ENCODE assay signal across 2 cellular contexts in the genomic region with DNA sequence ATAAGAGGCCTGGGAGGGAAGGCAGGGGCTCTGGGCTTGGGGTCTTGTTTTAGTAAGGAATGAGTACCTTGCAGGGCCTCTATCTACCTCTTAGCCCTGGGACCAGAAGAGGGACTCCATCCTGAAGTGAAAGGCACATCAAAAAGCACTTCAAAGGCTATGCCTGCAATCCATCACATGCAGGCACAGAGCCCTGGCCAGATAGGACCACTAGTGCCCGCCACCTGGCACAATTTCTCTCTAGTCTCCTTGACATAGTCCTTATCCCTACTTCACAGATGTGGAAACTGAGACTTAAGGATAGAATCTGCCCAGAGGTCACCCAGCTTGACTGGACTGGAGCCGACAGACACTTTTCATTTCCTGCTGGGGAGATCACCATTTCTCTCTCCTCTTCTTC.
TF ChIP-seq lines count a peak whose summit lies in the region.

No MANE protein-coding gene starts in this region.

TF ChIP-seq in SK-N-SH, 30 proteins besides CTCF, POLR2A, EP300 and RAD21:
- TF ChIP-seq SIN3A (IDR thresholded peaks at IDR 0.05; ENCODE audit: borderline replicate concordance, low read depth, low read length): no peak
- TF ChIP-seq SMC3 (IDR thresholded peaks at IDR 0.05; ENCODE audit: low read depth, low read length): no peak
- TF ChIP-seq FOXM1 (IDR thresholded peaks at IDR 0.05; ENCODE audit: low read depth): no peak
- no peak for TF ChIP-seq GATA2 (CRISPR knock-in tag; IDR thresholded peaks at IDR 0.05)
- TF ChIP-seq POLR2AphosphoS5 (IDR thresholded peaks at IDR 0.05; ENCODE audit: low read depth, low read length): no peak
- no peak for TF ChIP-seq CHD2 (IDR thresholded peaks at IDR 0.05; ENCODE audit: low read length, partially characterized antibody)
- no peak for TF ChIP-seq FOXJ3 (CRISPR knock-in tag; IDR thresholded peaks at IDR 0.05)
- TF ChIP-seq NRF1 (IDR thresholded peaks at IDR 0.05; ENCODE audit: low read depth, low read length): no peak
- TF ChIP-seq, protein P1, sequence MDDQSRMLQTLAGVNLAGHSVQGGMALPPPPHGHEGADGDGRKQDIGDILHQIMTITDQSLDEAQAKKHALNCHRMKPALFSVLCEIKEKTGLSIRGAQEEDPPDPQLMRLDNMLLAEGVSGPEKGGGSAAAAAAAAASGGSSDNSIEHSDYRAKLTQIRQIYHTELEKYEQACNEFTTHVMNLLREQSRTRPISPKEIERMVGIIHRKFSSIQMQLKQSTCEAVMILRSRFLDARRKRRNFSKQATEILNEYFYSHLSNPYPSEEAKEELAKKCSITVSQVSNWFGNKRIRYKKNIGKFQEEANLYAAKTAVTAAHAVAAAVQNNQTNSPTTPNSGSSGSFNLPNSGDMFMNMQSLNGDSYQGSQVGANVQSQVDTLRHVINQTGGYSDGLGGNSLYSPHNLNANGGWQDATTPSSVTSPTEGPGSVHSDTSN (IDR thresholded peaks at IDR 0.05): no peak
- no peak for TF ChIP-seq MXI1 (IDR thresholded peaks at IDR 0.05; ENCODE audit: low read depth, low read length)
- TF ChIP-seq, protein P2, sequence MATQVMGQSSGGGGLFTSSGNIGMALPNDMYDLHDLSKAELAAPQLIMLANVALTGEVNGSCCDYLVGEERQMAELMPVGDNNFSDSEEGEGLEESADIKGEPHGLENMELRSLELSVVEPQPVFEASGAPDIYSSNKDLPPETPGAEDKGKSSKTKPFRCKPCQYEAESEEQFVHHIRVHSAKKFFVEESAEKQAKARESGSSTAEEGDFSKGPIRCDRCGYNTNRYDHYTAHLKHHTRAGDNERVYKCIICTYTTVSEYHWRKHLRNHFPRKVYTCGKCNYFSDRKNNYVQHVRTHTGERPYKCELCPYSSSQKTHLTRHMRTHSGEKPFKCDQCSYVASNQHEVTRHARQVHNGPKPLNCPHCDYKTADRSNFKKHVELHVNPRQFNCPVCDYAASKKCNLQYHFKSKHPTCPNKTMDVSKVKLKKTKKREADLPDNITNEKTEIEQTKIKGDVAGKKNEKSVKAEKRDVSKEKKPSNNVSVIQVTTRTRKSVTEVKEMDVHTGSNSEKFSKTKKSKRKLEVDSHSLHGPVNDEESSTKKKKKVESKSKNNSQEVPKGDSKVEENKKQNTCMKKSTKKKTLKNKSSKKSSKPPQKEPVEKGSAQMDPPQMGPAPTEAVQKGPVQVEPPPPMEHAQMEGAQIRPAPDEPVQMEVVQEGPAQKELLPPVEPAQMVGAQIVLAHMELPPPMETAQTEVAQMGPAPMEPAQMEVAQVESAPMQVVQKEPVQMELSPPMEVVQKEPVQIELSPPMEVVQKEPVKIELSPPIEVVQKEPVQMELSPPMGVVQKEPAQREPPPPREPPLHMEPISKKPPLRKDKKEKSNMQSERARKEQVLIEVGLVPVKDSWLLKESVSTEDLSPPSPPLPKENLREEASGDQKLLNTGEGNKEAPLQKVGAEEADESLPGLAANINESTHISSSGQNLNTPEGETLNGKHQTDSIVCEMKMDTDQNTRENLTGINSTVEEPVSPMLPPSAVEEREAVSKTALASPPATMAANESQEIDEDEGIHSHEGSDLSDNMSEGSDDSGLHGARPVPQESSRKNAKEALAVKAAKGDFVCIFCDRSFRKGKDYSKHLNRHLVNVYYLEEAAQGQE (IDR thresholded peaks at IDR 0.05; ENCODE audit: low read depth, low read length): no peak
- TF ChIP-seq NFIC (IDR thresholded peaks at IDR 0.05; ENCODE audit: borderline replicate concordance): no peak
- no peak for TF ChIP-seq MEF2A (IDR thresholded peaks at IDR 0.05; ENCODE audit: borderline replicate concordance, low read depth)
- TF ChIP-seq JUND (IDR thresholded peaks at IDR 0.05): no peak
- TF ChIP-seq EZH2phosphoT487 (IDR thresholded peaks at IDR 0.05; ENCODE audit: borderline replicate concordance, low read depth): no peak
- TF ChIP-seq GABPA (IDR thresholded peaks at IDR 0.05; ENCODE audit: low read depth): no peak
- TF ChIP-seq, protein P3, sequence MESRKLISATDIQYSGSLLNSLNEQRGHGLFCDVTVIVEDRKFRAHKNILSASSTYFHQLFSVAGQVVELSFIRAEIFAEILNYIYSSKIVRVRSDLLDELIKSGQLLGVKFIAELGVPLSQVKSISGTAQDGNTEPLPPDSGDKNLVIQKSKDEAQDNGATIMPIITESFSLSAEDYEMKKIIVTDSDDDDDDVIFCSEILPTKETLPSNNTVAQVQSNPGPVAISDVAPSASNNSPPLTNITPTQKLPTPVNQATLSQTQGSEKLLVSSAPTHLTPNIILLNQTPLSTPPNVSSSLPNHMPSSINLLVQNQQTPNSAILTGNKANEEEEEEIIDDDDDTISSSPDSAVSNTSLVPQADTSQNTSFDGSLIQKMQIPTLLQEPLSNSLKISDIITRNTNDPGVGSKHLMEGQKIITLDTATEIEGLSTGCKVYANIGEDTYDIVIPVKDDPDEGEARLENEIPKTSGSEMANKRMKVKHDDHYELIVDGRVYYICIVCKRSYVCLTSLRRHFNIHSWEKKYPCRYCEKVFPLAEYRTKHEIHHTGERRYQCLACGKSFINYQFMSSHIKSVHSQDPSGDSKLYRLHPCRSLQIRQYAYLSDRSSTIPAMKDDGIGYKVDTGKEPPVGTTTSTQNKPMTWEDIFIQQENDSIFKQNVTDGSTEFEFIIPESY (IDR thresholded peaks at IDR 0.05; ENCODE audit: borderline replicate concordance, low read depth): no peak

TF ChIP-seq in SK-N-SH treated with all-trans-retinoic acid at 6 μM for 48 hours, 23 proteins besides CTCF, POLR2A, EP300 and RAD21:
- TF ChIP-seq, protein P4, sequence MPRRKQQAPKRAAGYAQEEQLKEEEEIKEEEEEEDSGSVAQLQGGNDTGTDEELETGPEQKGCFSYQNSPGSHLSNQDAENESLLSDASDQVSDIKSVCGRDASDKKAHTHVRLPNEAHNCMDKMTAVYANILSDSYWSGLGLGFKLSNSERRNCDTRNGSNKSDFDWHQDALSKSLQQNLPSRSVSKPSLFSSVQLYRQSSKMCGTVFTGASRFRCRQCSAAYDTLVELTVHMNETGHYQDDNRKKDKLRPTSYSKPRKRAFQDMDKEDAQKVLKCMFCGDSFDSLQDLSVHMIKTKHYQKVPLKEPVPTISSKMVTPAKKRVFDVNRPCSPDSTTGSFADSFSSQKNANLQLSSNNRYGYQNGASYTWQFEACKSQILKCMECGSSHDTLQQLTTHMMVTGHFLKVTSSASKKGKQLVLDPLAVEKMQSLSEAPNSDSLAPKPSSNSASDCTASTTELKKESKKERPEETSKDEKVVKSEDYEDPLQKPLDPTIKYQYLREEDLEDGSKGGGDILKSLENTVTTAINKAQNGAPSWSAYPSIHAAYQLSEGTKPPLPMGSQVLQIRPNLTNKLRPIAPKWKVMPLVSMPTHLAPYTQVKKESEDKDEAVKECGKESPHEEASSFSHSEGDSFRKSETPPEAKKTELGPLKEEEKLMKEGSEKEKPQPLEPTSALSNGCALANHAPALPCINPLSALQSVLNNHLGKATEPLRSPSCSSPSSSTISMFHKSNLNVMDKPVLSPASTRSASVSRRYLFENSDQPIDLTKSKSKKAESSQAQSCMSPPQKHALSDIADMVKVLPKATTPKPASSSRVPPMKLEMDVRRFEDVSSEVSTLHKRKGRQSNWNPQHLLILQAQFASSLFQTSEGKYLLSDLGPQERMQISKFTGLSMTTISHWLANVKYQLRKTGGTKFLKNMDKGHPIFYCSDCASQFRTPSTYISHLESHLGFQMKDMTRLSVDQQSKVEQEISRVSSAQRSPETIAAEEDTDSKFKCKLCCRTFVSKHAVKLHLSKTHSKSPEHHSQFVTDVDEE (CRISPR knock-in tag; IDR thresholded peaks at IDR 0.05): no peak
- no peak for TF ChIP-seq ISL1 (CRISPR knock-in tag; IDR thresholded peaks at IDR 0.05)
- TF ChIP-seq, protein P5, sequence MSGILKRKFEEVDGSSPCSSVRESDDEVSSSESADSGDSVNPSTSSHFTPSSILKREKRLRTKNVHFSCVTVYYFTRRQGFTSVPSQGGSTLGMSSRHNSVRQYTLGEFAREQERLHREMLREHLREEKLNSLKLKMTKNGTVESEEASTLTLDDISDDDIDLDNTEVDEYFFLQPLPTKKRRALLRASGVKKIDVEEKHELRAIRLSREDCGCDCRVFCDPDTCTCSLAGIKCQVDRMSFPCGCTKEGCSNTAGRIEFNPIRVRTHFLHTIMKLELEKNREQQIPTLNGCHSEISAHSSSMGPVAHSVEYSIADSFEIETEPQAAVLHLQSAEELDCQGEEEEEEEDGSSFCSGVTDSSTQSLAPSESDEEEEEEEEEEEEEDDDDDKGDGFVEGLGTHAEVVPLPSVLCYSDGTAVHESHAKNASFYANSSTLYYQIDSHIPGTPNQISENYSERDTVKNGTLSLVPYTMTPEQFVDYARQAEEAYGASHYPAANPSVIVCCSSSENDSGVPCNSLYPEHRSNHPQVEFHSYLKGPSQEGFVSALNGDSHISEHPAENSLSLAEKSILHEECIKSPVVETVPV (CRISPR knock-in tag; IDR thresholded peaks at IDR 0.05): no peak
- no peak for TF ChIP-seq RARB (CRISPR knock-in tag; IDR thresholded peaks at IDR 0.05)
- no peak for TF ChIP-seq ZNF70 (CRISPR knock-in tag; IDR thresholded peaks at IDR 0.05)
- TF ChIP-seq, protein P6, sequence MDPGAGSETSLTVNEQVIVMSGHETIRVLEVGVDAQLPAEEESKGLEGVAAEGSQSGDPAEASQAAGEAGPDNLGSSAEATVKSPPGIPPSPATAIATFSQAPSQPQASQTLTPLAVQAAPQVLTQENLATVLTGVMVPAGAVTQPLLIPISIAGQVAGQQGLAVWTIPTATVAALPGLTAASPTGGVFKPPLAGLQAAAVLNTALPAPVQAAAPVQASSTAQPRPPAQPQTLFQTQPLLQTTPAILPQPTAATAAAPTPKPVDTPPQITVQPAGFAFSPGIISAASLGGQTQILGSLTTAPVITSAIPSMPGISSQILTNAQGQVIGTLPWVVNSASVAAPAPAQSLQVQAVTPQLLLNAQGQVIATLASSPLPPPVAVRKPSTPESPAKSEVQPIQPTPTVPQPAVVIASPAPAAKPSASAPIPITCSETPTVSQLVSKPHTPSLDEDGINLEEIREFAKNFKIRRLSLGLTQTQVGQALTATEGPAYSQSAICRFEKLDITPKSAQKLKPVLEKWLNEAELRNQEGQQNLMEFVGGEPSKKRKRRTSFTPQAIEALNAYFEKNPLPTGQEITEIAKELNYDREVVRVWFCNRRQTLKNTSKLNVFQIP (CRISPR knock-in tag; IDR thresholded peaks at IDR 0.05; ENCODE audit: borderline replicate concordance, low read depth): no peak
- TF ChIP-seq TOX (CRISPR knock-in tag; IDR thresholded peaks at IDR 0.05; ENCODE audit: borderline replicate concordance): no peak
- no peak for TF ChIP-seq OSR1 (CRISPR knock-in tag; IDR thresholded peaks at IDR 0.05)
- TF ChIP-seq ZFP3 (CRISPR knock-in tag; IDR thresholded peaks at IDR 0.05): no peak
- TF ChIP-seq GLIS3 (CRISPR knock-in tag; IDR thresholded peaks at IDR 0.05): no peak
- no peak for TF ChIP-seq ZC3H10 (CRISPR knock-in tag; IDR thresholded peaks at IDR 0.05)
TF ChIP-seq in SK-N-SH treated with all-trans-retinoic acid at 6 μM for 48 hours: peak in this region for 0.
